8 cellular contexts compared by ENCODE assay signal in the genomic region with DNA sequence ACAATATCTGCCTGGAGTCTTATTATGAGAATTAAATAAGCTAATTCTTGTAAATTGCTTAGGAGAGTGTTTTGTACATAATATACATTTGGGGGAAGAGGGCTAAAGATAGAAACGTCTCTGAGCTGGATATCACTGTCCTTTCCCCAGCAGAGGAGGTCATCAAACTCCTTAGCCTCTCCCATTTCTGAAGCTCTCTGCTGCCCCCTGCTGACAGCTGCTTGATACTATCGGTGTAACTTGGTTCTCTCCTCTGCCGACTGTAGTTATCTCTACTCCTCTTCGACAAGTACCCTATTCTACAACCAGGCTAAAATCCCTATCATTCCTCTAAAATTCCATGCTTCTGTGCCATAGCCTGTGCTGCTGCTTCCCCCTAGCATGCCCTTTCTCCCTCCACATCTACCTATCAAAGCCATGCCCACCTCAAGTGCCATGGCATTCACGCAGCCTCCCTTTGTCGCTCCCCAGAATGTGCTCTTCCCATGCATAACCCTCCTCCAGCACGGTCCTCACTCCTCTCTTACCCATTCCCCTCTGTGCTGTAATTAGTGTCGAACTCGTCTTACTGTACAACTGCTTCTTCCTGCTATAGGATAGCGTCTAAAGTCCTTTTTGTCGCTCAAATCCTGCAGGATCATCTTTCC.
DNase-seq lines count a peak whose midpoint lies in the region; ATAC-seq and TF ChIP-seq lines count a peak whose summit lies in the region.

No MANE protein-coding gene starts in this region.

- peak overlapping the region; percentile 39; the same call in 1 of the 2 replicates for H3K4me2 ChIP-seq in GM23338

- TF ChIP-seq CTCF in GM23338 (conservative IDR thresholded peaks at IDR 0.05; ENCODE audit: low read depth in 2 of 2) (peak; percentile 82 to 94), foreskin keratinocyte (conservative IDR thresholded peaks at IDR 0.05) (peak; percentile 84), omental fat pad (IDR thresholded peaks at IDR 0.05) (peak in 2 of 3 donors; percentile 14 to 15), tibial artery (IDR thresholded peaks at IDR 0.05) (peak; percentile 62 to 76)

- no peaks in the 10 kb centered on the region for H3K36me3 ChIP-seq in GM23338 (ENCODE audit: insufficient read depth)
- peaks cover 4 to 7% (median 6%) of the 10 kb centered on the region in 3 donors for H3K36me3 ChIP-seq in tibial artery

- no peaks in the 10 kb centered on the region for H4K20me1 ChIP-seq in GM23338 (replicated peaks; ENCODE audit: insufficient read depth)

- H3K4me1 Mint-ChIP-seq in GM23338: peaks cover 7% of the 10 kb centered on the region
- peaks cover 9% of the 10 kb centered on the region for H3K4me1 Mint-ChIP-seq in activated T-helper 1 cell treated with anti-CD3 and anti-CD28 coated beads, Interleukin-12 subunit alpha, Interleukin-12 subunit beta, Interleukin-2, Interleukin-4 antibody, amounts not matched to agents 30 ng/mL and 10 ng/mL and 1 ng/mL, durations not matched to agents 14 hours and 24 hours and 36 hours (ENCODE audit: low read depth)

- H3K4me1 ChIP-seq in GM23338 (ENCODE audit: insufficient read depth) (peaks cover 3% of the 10 kb centered on the region; the same call in 1 of the 2 replicates), foreskin keratinocyte (no peaks in the 10 kb centered on the region), tibial artery (peaks cover 0 to 3% (median 0%) of the 10 kb centered on the region in 4 donors)

- peak overlapping the region; percentile 4; the same call in 1 of the 3 replicates for H3K4me3 Mint-ChIP-seq in GM23338
- no peak overlapping the region for H3K4me3 Mint-ChIP-seq in activated T-helper 1 cell treated with anti-CD3 and anti-CD28 coated beads, Interleukin-12 subunit alpha, Interleukin-12 subunit beta, Interleukin-2, Interleukin-4 antibody, amounts not matched to agents 30 ng/mL and 10 ng/mL and 1 ng/mL, durations not matched to agents 14 hours and 24 hours and 36 hours

- H3K27me3 ChIP-seq in GM23338 (ENCODE audit: insufficient read depth): no peaks in the 10 kb centered on the region
- H3K27me3 ChIP-seq in foreskin keratinocyte: no peaks in the 10 kb centered on the region
- no peaks in the 10 kb centered on the region for H3K27me3 ChIP-seq in tibial artery

- H3K27me3 Mint-ChIP-seq in GM23338 (ENCODE audit: insufficient read depth, low read depth, poor library complexity): no peaks in the 10 kb centered on the region
- peaks cover 5% of the 10 kb centered on the region for H3K27me3 Mint-ChIP-seq in activated T-helper 1 cell treated with anti-CD3 and anti-CD28 coated beads, Interleukin-12 subunit alpha, Interleukin-12 subunit beta, Interleukin-2, Interleukin-4 antibody, amounts not matched to agents 30 ng/mL and 10 ng/mL and 1 ng/mL, durations not matched to agents 14 hours and 24 hours and 36 hours (ENCODE audit: insufficient read depth)

- no peaks in the 10 kb centered on the region for H3K79me2 ChIP-seq in GM23338 (replicated peaks; ENCODE audit: insufficient read depth)

- H3K27ac ChIP-seq in GM23338 (ENCODE audit: low read depth) (no peak overlapping the region), foreskin keratinocyte (no peak overlapping the region), tibial artery (no peak overlapping the region)

- H2AFZ ChIP-seq in GM23338: no peak overlapping the region

- H3K9me2 ChIP-seq in GM23338 (ENCODE audit: insufficient read depth): 0 out of 2 replicates have a peak, but pooled peaks cover 3% of the 10 kb centered on the region

- peak; percentile 4 for DNase-seq in GF-D8 (lab: John Stamatoyannopoulos, UW)
- DNase-seq in GM23338 (ENCODE audit: low spot score): peak; percentile 95
- peak; percentile 51 for DNase-seq in KG1 (lab: John Stamatoyannopoulos, UW)
- peak; percentile 74 for DNase-seq in RKO (ENCODE audit: low spot score)
- DNase-seq in activated T-helper 1 cell treated with anti-CD3 and anti-CD28 coated beads, Interleukin-12 subunit alpha, Interleukin-12 subunit beta, Interleukin-2, Interleukin-4 antibody, amounts not matched to agents 30 ng/mL and 10 ng/mL and 1 ng/mL, durations not matched to agents 14 hours and 24 hours and 36 hours (ENCODE audit: low spot score): peak; percentile 52
- peak; percentile 15 to 50 for DNase-seq in foreskin keratinocyte
- DNase-seq in omental fat pad (ENCODE audit: low spot score): peak; percentile 89
- peak; percentile 72 to 75 for DNase-seq in tibial artery

- intact Hi-C loops in activated T-helper 1 cell treated with anti-CD3 and anti-CD28 coated beads, Interleukin-12 subunit alpha, Interleukin-12 subunit beta, Interleukin-2, Interleukin-4 antibody, amounts not matched to agents 30 ng/mL and 10 ng/mL and 1 ng/mL, durations not matched to agents 14 hours and 24 hours and 36 hours (cut with micrococcal nuclease): loop anchor here (2.0 to 5.0 kb wide), 4 partner anchors 255 to 1522 kb away; no protein-coding TSS in a partner anchor
- intact Hi-C loops in tibial artery (cut with DNase I; ENCODE audit: low total_unique reads): no loop called here

- no peaks in the 10 kb centered on the region for H3K36me3 Mint-ChIP-seq in GM23338 (ENCODE audit: low read depth)
- H3K36me3 Mint-ChIP-seq in activated T-helper 1 cell treated with anti-CD3 and anti-CD28 coated beads, Interleukin-12 subunit alpha, Interleukin-12 subunit beta, Interleukin-2, Interleukin-4 antibody, amounts not matched to agents 30 ng/mL and 10 ng/mL and 1 ng/mL, durations not matched to agents 14 hours and 24 hours and 36 hours (ENCODE audit: low read depth): no peaks in the 10 kb centered on the region

- H3K27ac Mint-ChIP-seq in GM23338: no peak overlapping the region
- H3K27ac Mint-ChIP-seq in activated T-helper 1 cell treated with anti-CD3 and anti-CD28 coated beads, Interleukin-12 subunit alpha, Interleukin-12 subunit beta, Interleukin-2, Interleukin-4 antibody, amounts not matched to agents 30 ng/mL and 10 ng/mL and 1 ng/mL, durations not matched to agents 14 hours and 24 hours and 36 hours: no peak overlapping the region

- H3K9me3 Mint-ChIP-seq in GM23338: no peaks in the 10 kb centered on the region
- no peaks in the 10 kb centered on the region for H3K9me3 Mint-ChIP-seq in activated T-helper 1 cell treated with anti-CD3 and anti-CD28 coated beads, Interleukin-12 subunit alpha, Interleukin-12 subunit beta, Interleukin-2, Interleukin-4 antibody, amounts not matched to agents 30 ng/mL and 10 ng/mL and 1 ng/mL, durations not matched to agents 14 hours and 24 hours and 36 hours

- H3K4me3 ChIP-seq in GM23338: 0 out of 2 replicates have a peak overlapping the region, but pooled peaks have one; percentile 16
- no peak overlapping the region for H3K4me3 ChIP-seq in tibial artery

- H3K9me3 ChIP-seq in tibial artery: no peaks in the 10 kb centered on the region

- H3F3A ChIP-seq in GM23338 (replicated peaks; ENCODE audit: low read depth): no peaks in the 10 kb centered on the region

- ATAC-seq in GM23338: peak; percentile 98
- ATAC-seq in foreskin keratinocyte: peak; percentile 87
- no peak for ATAC-seq in omental fat pad (ENCODE audit: low FRiP score)

TF ChIP-seq in GM23338, 12 proteins besides CTCF, POLR2A, EP300 and RAD21 (continues in another document):
- TF ChIP-seq, protein P1, sequence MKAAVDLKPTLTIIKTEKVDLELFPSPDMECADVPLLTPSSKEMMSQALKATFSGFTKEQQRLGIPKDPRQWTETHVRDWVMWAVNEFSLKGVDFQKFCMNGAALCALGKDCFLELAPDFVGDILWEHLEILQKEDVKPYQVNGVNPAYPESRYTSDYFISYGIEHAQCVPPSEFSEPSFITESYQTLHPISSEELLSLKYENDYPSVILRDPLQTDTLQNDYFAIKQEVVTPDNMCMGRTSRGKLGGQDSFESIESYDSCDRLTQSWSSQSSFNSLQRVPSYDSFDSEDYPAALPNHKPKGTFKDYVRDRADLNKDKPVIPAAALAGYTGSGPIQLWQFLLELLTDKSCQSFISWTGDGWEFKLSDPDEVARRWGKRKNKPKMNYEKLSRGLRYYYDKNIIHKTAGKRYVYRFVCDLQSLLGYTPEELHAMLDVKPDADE (IDR thresholded peaks at IDR 0.05): no peak
- TF ChIP-seq NANOG (IDR thresholded peaks at IDR 0.05; ENCODE audit: borderline replicate concordance) (no peak), EZH2 (IDR thresholded peaks at IDR 0.05; ENCODE audit: low read depth, unreplicated experiment) (no peak), POLR2AphosphoS5 (IDR thresholded peaks at IDR 0.05; ENCODE audit: low read depth) (no peak), ZNF114 (CRISPR knock-in tag; IDR thresholded peaks at IDR 0.05) (no peak), STAT1 (IDR thresholded peaks at IDR 0.05; ENCODE audit: unreplicated experiment) (no peak), CREB1 (CRISPR knock-in tag; IDR thresholded peaks at IDR 0.05; ENCODE audit: low read depth) (no peak), EZH2phosphoT487 (IDR thresholded peaks at IDR 0.05; ENCODE audit: unreplicated experiment) (no peak)

Comparison
In these comparisons a context has a peak if more than half of its experiments do, and no peak if none do; other contexts are left out.
1. DNase-seq: peak in every context shown above with its lines; median percentile 95 in GM23338; 89 in omental fat pad; 74 in RKO; 74 in tibial artery; 52 in activated T-helper 1 cell treated with anti-CD3 and anti-CD28 coated beads, Interleukin-12 subunit alpha, Interleukin-12 subunit beta, Interleukin-2, Interleukin-4 antibody, amounts not matched to agents 30 ng/mL and 10 ng/mL and 1 ng/mL, durations not matched to agents 14 hours and 24 hours and 36 hours; 51 in KG1; 32 in foreskin keratinocyte; 4 in GF-D8.
2. CTCF ChIP-seq: peak in every context shown above with its lines; median percentile 88 in GM23338; 84 in foreskin keratinocyte; 69 in tibial artery; 14 in omental fat pad.